19 cellular contexts compared by ENCODE assay signal in genomic region chr4:41572414-41572986, GRCh38. TPM values are rescaled to one million over a fixed set of nuclear protein-coding genes. Genes with fewer than 3 reads are reported as not detected.
DNase-seq lines count a peak whose midpoint lies in the region; ATAC-seq, FAIRE-seq and TF ChIP-seq lines count a peak whose summit lies in the region.
"Had no signal": no experiment of that assay in that cellular context is flagged by ENCODE, and none has a peak within 500 bp of the region (broad histone marks: within the 10 kb centered on the region; RNA-seq: fewer than 3 reads in every experiment).

No MANE protein-coding gene starts in this region.

- intact Hi-C loops in PC-9 (cut with micrococcal nuclease; ENCODE audit: unreplicated experiment) = no loop called here
- intact Hi-C loops in activated naive CD4-positive, alpha-beta T cell treated with anti-CD3 and anti-CD28 coated beads for 36 hours (cut with micrococcal nuclease) = no loop called here

- H3K27me3 ChIP-seq in PC-9 (ENCODE audit: insufficient read depth, low read depth) = no peaks in the 10 kb centered on the region

- H3K36me3 Mint-ChIP-seq in nephron (ENCODE audit: low read depth) (no peaks in the 10 kb centered on the region), chondrocyte (ENCODE audit: low read depth) (no peaks in the 10 kb centered on the region)
- no peaks in the 10 kb centered on the region for H3K36me3 Mint-ChIP-seq in activated naive CD4-positive, alpha-beta T cell treated with anti-CD3 and anti-CD28 coated beads for 36 hours (ENCODE audit: low read depth)
- no peaks in the 10 kb centered on the region for H3K36me3 Mint-ChIP-seq in activated T-cell treated with anti-CD3 and anti-CD28 coated beads, Interleukin-2, amount 50 U/mL, for 4 hours (ENCODE audit: insufficient read depth)
- H3K36me3 Mint-ChIP-seq: naive thymus-derived CD8-positive, alpha-beta T cell had no signal

- DNase-seq in A549 (ENCODE audit: low read depth in 1 of 2, low spot score in 1 of 2) (no peak), PC-9 (no peak), fibroblast of the aortic adventitia (ENCODE audit: low read depth) (peak; percentile 5), chondrocyte (ENCODE audit: low spot score) (no peak)
- no peak for DNase-seq in stimulated activated CD4-positive, alpha-beta T cell treated with anti-CD3 and anti-CD28 coated beads, Interleukin-4, amount 100 ng/mL, for 1 hour
- DNase-seq in activated naive CD4-positive, alpha-beta T cell treated with anti-CD3 and anti-CD28 coated beads for 36 hours = no peak
- no peak for DNase-seq in activated T-cell treated with anti-CD3 and anti-CD28 coated beads, Interleukin-2, amount 50 U/mL, for 4 hours
- DNase-seq: activated CD8-positive, alpha-beta memory T cell treated with anti-CD3 and anti-CD28 coated beads for 24 hours; activated gamma-delta T cell; brain microvascular endothelial cell; DMS 273 treated with DMSO at 0.1 percent for 48 hours; effector memory CD4-positive, alpha-beta T cell; naive thymus-derived CD8-positive, alpha-beta T cell; NCI-H1436; stimulated activated naive CD8-positive, alpha-beta T cell treated with anti-CD3 and anti-CD28 coated beads, Interleukin-15, Interleukin-2, amounts not matched to agents 100 U/mL and 50 U/mL, for 24 hours; WERI-Rb-1 had no signal

- POLR2A ChIA-PET in A549 (lab: Yijun Ruan, JAX) (no interaction called here), PC-9 (lab: Charles Lee; ENCODE audit: unreplicated experiment) (no interaction called here)

- FAIRE-seq in A549 (lab: Jason Lieb, UNC) = no peak
- FAIRE-seq: K562 had no signal

- no peak for TF ChIP-seq EP300 in A549 (IDR thresholded peaks at IDR 0.05)

- H3K27ac Mint-ChIP-seq in nephron (peak overlapping the region in 2 of 3 experiments; percentile 25 to 37), chondrocyte (ENCODE audit: unreplicated experiment) (no peak overlapping the region)
- no peak overlapping the region for H3K27ac Mint-ChIP-seq in activated naive CD4-positive, alpha-beta T cell treated with anti-CD3 and anti-CD28 coated beads for 36 hours
- H3K27ac Mint-ChIP-seq: naive thymus-derived CD8-positive, alpha-beta T cell had no signal

- CTCF ChIA-PET in A549 (lab: Yijun Ruan, JAX) = no interaction called here
- CTCF ChIA-PET in PC-9 (lab: Charles Lee) = no interaction called here
- CTCF ChIA-PET in activated naive CD4-positive, alpha-beta T cell treated with anti-CD3 and anti-CD28 coated beads for 36 hours (lab: Charles Lee) = no interaction called here

- H2AFZ ChIP-seq in PC-9 = no peak overlapping the region

- peaks cover 13% of the 10 kb centered on the region for H3K4me1 Mint-ChIP-seq in nephron
- H3K4me1 Mint-ChIP-seq in activated naive CD4-positive, alpha-beta T cell treated with anti-CD3 and anti-CD28 coated beads for 36 hours (ENCODE audit: low read depth) = no peaks in the 10 kb centered on the region
- H3K4me1 Mint-ChIP-seq in activated T-cell treated with anti-CD3 and anti-CD28 coated beads, Interleukin-2, amount 50 U/mL, for 4 hours (ENCODE audit: low read depth) = no peaks in the 10 kb centered on the region
- H3K4me1 Mint-ChIP-seq in chondrocyte (ENCODE audit: low read depth) = peaks cover 24% of the 10 kb centered on the region
- H3K4me1 Mint-ChIP-seq: naive thymus-derived CD8-positive, alpha-beta T cell had no signal

- no peaks in the 10 kb centered on the region for H3K36me3 ChIP-seq in PC-9 (ENCODE audit: low read depth)
- H3K36me3 ChIP-seq: brain microvascular endothelial cell, WERI-Rb-1 had no signal

- H3K4me3 ChIP-seq in A549 = no peak overlapping the region
- H3K4me3 ChIP-seq in PC-9 = no peak overlapping the region
- H3K4me3 ChIP-seq in fibroblast of the aortic adventitia (ENCODE audit: low read depth, low read length) = no peak overlapping the region
- H3K4me3 ChIP-seq: K562 had no signal

- H3K4me3 Mint-ChIP-seq in nephron = peak overlapping the region in 1 of 3 experiments; percentile 24
- no peak overlapping the region for H3K4me3 Mint-ChIP-seq in activated naive CD4-positive, alpha-beta T cell treated with anti-CD3 and anti-CD28 coated beads for 36 hours
- no peak overlapping the region for H3K4me3 Mint-ChIP-seq in activated T-cell treated with anti-CD3 and anti-CD28 coated beads, Interleukin-2, amount 50 U/mL, for 4 hours
- H3K4me3 Mint-ChIP-seq in chondrocyte (ENCODE audit: unreplicated experiment) = no peak overlapping the region
- H3K4me3 Mint-ChIP-seq: naive thymus-derived CD8-positive, alpha-beta T cell had no signal

- H3K27ac ChIP-seq in A549 (peak overlapping the region in 1 of 2 experiments; percentile 23; a peak in 2 of 6 replicates), PC-9 (peak overlapping the region; percentile 17; the same call in 1 of the 2 replicates)
- H3K27ac ChIP-seq: brain microvascular endothelial cell, WERI-Rb-1 had no signal

- no peaks in the 10 kb centered on the region for H4K20me1 ChIP-seq in PC-9 (ENCODE audit: insufficient read depth)

- no peaks in the 10 kb centered on the region for H3K9me3 ChIP-seq in A549
- H3K9me3 ChIP-seq in PC-9 (ENCODE audit: insufficient read depth, low read depth) = no peaks in the 10 kb centered on the region

- BruUV-seq in PC-9 (replicated peaks; lab: Mats Ljungman, UMichigan) = no TSS peak

- H3K4me1 ChIP-seq in A549 = peaks cover 53% of the 10 kb centered on the region
- H3K4me1 ChIP-seq in PC-9 (replicated peaks; ENCODE audit: insufficient read depth) = peaks cover 44% of the 10 kb centered on the region

- WGBS in A549 (ENCODE audit: missing lambda C conversion rate) = 58% methylated on average over 5 of the region's 5 CpGs

- no peaks in the 10 kb centered on the region for H3K9me2 ChIP-seq in PC-9 (ENCODE audit: insufficient read depth)

- no peak for TF ChIP-seq RAD21 in A549 (conservative IDR thresholded peaks at IDR 0.05 in 1 of 2, IDR thresholded peaks at IDR 0.05 in 1 of 2)

- no peak for TF ChIP-seq POLR2A in A549 (IDR thresholded peaks at IDR 0.05; ENCODE audit: low read length)

- H3F3A ChIP-seq in PC-9 (ENCODE audit: insufficient read depth, low read depth) = peaks cover 20% of the 10 kb centered on the region

- ATAC-seq in A549 = no peak; a peak in 1 of 6 replicates
- ATAC-seq in activated T-cell treated with anti-CD3 and anti-CD28 coated beads, Interleukin-2, amount 50 U/mL, for 4 hours = no peak
- ATAC-seq: K562; naive thymus-derived CD8-positive, alpha-beta T cell; stimulated activated naive CD8-positive, alpha-beta T cell treated with anti-CD3 and anti-CD28 coated beads, Interleukin-15, Interleukin-2, amounts not matched to agents 100 U/mL and 50 U/mL, for 24 hours had no signal

- H3K9me3 Mint-ChIP-seq in nephron (no peaks in the 10 kb centered on the region), chondrocyte (ENCODE audit: low read depth) (no peaks in the 10 kb centered on the region)
- H3K9me3 Mint-ChIP-seq in activated naive CD4-positive, alpha-beta T cell treated with anti-CD3 and anti-CD28 coated beads for 36 hours = no peaks in the 10 kb centered on the region
- no peaks in the 10 kb centered on the region for H3K9me3 Mint-ChIP-seq in activated T-cell treated with anti-CD3 and anti-CD28 coated beads, Interleukin-2, amount 50 U/mL, for 4 hours
- H3K9me3 Mint-ChIP-seq: naive thymus-derived CD8-positive, alpha-beta T cell had no signal

- no peak for TF ChIP-seq CTCF in A549 (IDR thresholded peaks at IDR 0.05)
- no peak for TF ChIP-seq CTCF in PC-9 (conservative IDR thresholded peaks at IDR 0.05)
- no peak for TF ChIP-seq CTCF in fibroblast of the aortic adventitia (IDR thresholded peaks at IDR 0.05; ENCODE audit: insufficient read depth, low read length)
- no peak for TF ChIP-seq CTCF in nephron (IDR thresholded peaks at IDR 0.05; ENCODE audit: unreplicated experiment in 3 of 3)
- no peak for TF ChIP-seq CTCF in chondrocyte (IDR thresholded peaks at IDR 0.05)

- peaks cover 27% of the 10 kb centered on the region for H3K79me2 ChIP-seq in PC-9 (ENCODE audit: low read depth)

- H3K4me2 ChIP-seq in A549 (peak overlapping the region; percentile 38; the same call in 2 of the 3 replicates), PC-9 (no peak overlapping the region)

- no peaks in the 10 kb centered on the region for H3K27me3 Mint-ChIP-seq in nephron (ENCODE audit: low read depth)
- no peaks in the 10 kb centered on the region for H3K27me3 Mint-ChIP-seq in activated naive CD4-positive, alpha-beta T cell treated with anti-CD3 and anti-CD28 coated beads for 36 hours (ENCODE audit: low read depth)
- H3K27me3 Mint-ChIP-seq in activated T-cell treated with anti-CD3 and anti-CD28 coated beads, Interleukin-2, amount 50 U/mL, for 4 hours (ENCODE audit: low read depth) = no peaks in the 10 kb centered on the region
- peaks cover 7% of the 10 kb centered on the region for H3K27me3 Mint-ChIP-seq in chondrocyte (ENCODE audit: low read depth)

TF ChIP-seq in A549, 52 proteins besides CTCF, POLR2A, EP300 and RAD21 (continues in another document):
- TF ChIP-seq RFX5 (IDR thresholded peaks at IDR 0.05) (no peak), RCOR1 (IDR thresholded peaks at IDR 0.05; ENCODE audit: low read depth, low read length) (no peak), JUN (IDR thresholded peaks at IDR 0.05) (no peak), MYC (IDR thresholded peaks at IDR 0.05; ENCODE audit: borderline replicate concordance, low read length) (no peak), CHD4 (IDR thresholded peaks at IDR 0.05; ENCODE audit: borderline replicate concordance) (no peak), HDAC2 (IDR thresholded peaks at IDR 0.05) (no peak), TP53 (CRISPR knock-in tag; IDR thresholded peaks at IDR 0.05) (no peak), HOXB13 (CRISPR knock-in tag; IDR thresholded peaks at IDR 0.05; ENCODE audit: low read depth) (no peak), KDM5A (IDR thresholded peaks at IDR 0.05) (no peak), HEYL (CRISPR knock-in tag; IDR thresholded peaks at IDR 0.05) (no peak), SREBF2 (IDR thresholded peaks at IDR 0.05) (no peak), CBX2 (IDR thresholded peaks at IDR 0.05; ENCODE audit: borderline replicate concordance, low read depth) (no peak), EHF (CRISPR knock-in tag; IDR thresholded peaks at IDR 0.05) (no peak)
- TF ChIP-seq, protein P1, sequence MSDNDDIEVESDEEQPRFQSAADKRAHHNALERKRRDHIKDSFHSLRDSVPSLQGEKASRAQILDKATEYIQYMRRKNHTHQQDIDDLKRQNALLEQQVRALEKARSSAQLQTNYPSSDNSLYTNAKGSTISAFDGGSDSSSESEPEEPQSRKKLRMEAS (IDR thresholded peaks at IDR 0.05) = no peak

RNA-seq across cellular contexts. Expression of gene LIMCH1, which starts 34.5 kb away (rescaled TPM):
- polyA plus RNA-seq in A549 (2011; rRNA removed) (88.9 and 96.6 TPM in 2 replicates), A549 (2017; fragmentation: RNase III; extraction: RNeasy Plus Mini Kit Qiagen cat#74134 plus additional on column Dnase treatment) (51.6 to 53.9 TPM (median 52.9 TPM) in 3 replicates)
- polyA plus RNA-seq in A549 (2012; cell fraction: cytosol; rRNA removed) = 23.0 and 23.6 TPM in 2 replicates
- polyA plus RNA-seq in A549 (2012; cell fraction: nucleus; rRNA removed) = 111 and 136 TPM in 2 replicates
- 103 and 125 TPM in 2 replicates for polyA minus RNA-seq in A549 (2011; rRNA and poly(A)+ RNA removed)
- total RNA-seq in PC-9 (2021) (252 and 339 TPM in 2 replicates), fibroblast of the aortic adventitia (ENCODE audit: low replicate concordance) (0.82 and 8.7 TPM in 2 replicates), chondrocyte (8.8 to 9.8 TPM (median 9.0 TPM) in 3 replicates)
- total RNA-seq in activated naive CD4-positive, alpha-beta T cell treated with anti-CD3 and anti-CD28 coated beads for 36 hours = not detected
- total RNA-seq in activated T-cell treated with anti-CD3 and anti-CD28 coated beads, Interleukin-2, amount 50 U/mL, for 4 hours = under 1 TPM; 0.11 to 0.34 (median 0.15) TPM
- total RNA-seq: naive thymus-derived CD8-positive, alpha-beta T cell; OCI-LY7 had no signal
- polyA plus RNA-seq: K562; naive thymus-derived CD8-positive, alpha-beta T cell had no signal

Comparison
In these comparisons a context has a peak if more than half of its experiments do, and no peak if none do; other contexts are left out.
1. H3K27ac Mint-ChIP-seq: peak in nephron (2 of 3); none in activated naive CD4-positive, alpha-beta T cell treated with anti-CD3 and anti-CD28 coated beads for 36 hours (single experiment) and chondrocyte (single experiment).
2. RNA of gene LIMCH1, which starts 34.5 kb away (total RNA-seq): 252 to 339 TPM in PC-9; 8.8 to 9.8 TPM in chondrocyte, 0.82 to 8.7 TPM in fibroblast of the aortic adventitia, 0.11 to 0.34 TPM in activated T-cell treated with anti-CD3 and anti-CD28 coated beads, Interleukin-2, amount 50 U/mL, for 4 hours and not detected in activated naive CD4-positive, alpha-beta T cell treated with anti-CD3 and anti-CD28 coated beads for 36 hours; every median in the first group is over 10 times any median in the second.